1 cellular context compared by ENCODE assay signal in genomic region chr17:38749222-38750043, GRCh38.
TF ChIP-seq lines count a peak whose summit lies in the region.

No MANE protein-coding gene starts in this region.

TF ChIP-seq in HepG2, 621 proteins besides CTCF, POLR2A, EP300 and RAD21 (continued from another document and continues in another):
- no peak for TF ChIP-seq ZNF382 (CRISPR knock-in tag; IDR thresholded peaks at IDR 0.05; ENCODE audit: borderline replicate concordance)
- peak; percentile 72 for TF ChIP-seq NFATC3 (CRISPR knock-in tag; IDR thresholded peaks at IDR 0.05)
- TF ChIP-seq ZNF280D (CRISPR knock-in tag; IDR thresholded peaks at IDR 0.05), result no peak
- TF ChIP-seq MAFK (conservative IDR thresholded peaks at IDR 0.05 in 1 of 2, IDR thresholded peaks at IDR 0.05 in 1 of 2; ENCODE audit: low read length in 2 of 2), result no peak
- TF ChIP-seq ZFYVE20 (CRISPR knock-in tag; IDR thresholded peaks at IDR 0.05; ENCODE audit: borderline replicate concordance, low read depth), result no peak
- peak; percentile 91 for TF ChIP-seq ZFP91 (CRISPR knock-in tag; IDR thresholded peaks at IDR 0.05; ENCODE audit: borderline replicate concordance)
- TF ChIP-seq ZBTB49 (CRISPR knock-in tag; IDR thresholded peaks at IDR 0.05; ENCODE audit: borderline replicate concordance), result no peak; the same call in 1 of the 2 replicates
- TF ChIP-seq NFAT5 (CRISPR knock-in tag; IDR thresholded peaks at IDR 0.05), result no peak; the same call in none of the 2 replicates
- TF ChIP-seq ATM (IDR thresholded peaks at IDR 0.05; ENCODE audit: borderline replicate concordance), result no peak
- peak; percentile 54 for TF ChIP-seq ZFY (CRISPR knock-in tag; IDR thresholded peaks at IDR 0.05)
- peak; percentile 62 for TF ChIP-seq DBP (CRISPR knock-in tag; IDR thresholded peaks at IDR 0.05; ENCODE audit: not compliant biosample characterization)
- no peak for TF ChIP-seq ZMAT5 (CRISPR knock-in tag; IDR thresholded peaks at IDR 0.05; ENCODE audit: borderline replicate concordance, low read depth)
- TF ChIP-seq ZNF407 (CRISPR knock-in tag; IDR thresholded peaks at IDR 0.05; ENCODE audit: not compliant biosample characterization), result peak; percentile 73
- no peak; the same call in 1 of the 2 replicates for TF ChIP-seq BRCA1 (CRISPR knock-in tag; IDR thresholded peaks at IDR 0.05)
- TF ChIP-seq ONECUT2 (CRISPR knock-in tag; IDR thresholded peaks at IDR 0.05), result 0 out of 2 replicates have a peak, but pooled peaks have one; percentile 19
- TF ChIP-seq ZSCAN9 (CRISPR knock-in tag; IDR thresholded peaks at IDR 0.05; ENCODE audit: borderline replicate concordance), result no peak; the same call in 1 of the 2 replicates
- TF ChIP-seq PBX2 (CRISPR knock-in tag; IDR thresholded peaks at IDR 0.05), result no peak
- TF ChIP-seq ZNF460 (CRISPR knock-in tag; IDR thresholded peaks at IDR 0.05; ENCODE audit: borderline replicate concordance), result no peak
- no peak for TF ChIP-seq SMAD9 (CRISPR knock-in tag; IDR thresholded peaks at IDR 0.05)
- no peak for TF ChIP-seq PAWR (CRISPR knock-in tag; IDR thresholded peaks at IDR 0.05; ENCODE audit: borderline replicate concordance)
- peak; percentile 98 for TF ChIP-seq POLR2G (IDR thresholded peaks at IDR 0.05; ENCODE audit: low read depth, low read length)
- TF ChIP-seq LRRFIP1 (CRISPR knock-in tag; conservative IDR thresholded peaks at IDR 0.05), result no peak
- TF ChIP-seq TRIM24 (CRISPR knock-in tag; IDR thresholded peaks at IDR 0.05), result no peak
- TF ChIP-seq ZNF75D (CRISPR knock-in tag; IDR thresholded peaks at IDR 0.05; ENCODE audit: borderline replicate concordance), result no peak
- TF ChIP-seq HES4 (CRISPR knock-in tag; IDR thresholded peaks at IDR 0.05; ENCODE audit: borderline replicate concordance), result peak; percentile 77; the same call in 1 of the 2 replicates
